ENCODE assay signal across 8 cellular contexts in the genomic region with DNA sequence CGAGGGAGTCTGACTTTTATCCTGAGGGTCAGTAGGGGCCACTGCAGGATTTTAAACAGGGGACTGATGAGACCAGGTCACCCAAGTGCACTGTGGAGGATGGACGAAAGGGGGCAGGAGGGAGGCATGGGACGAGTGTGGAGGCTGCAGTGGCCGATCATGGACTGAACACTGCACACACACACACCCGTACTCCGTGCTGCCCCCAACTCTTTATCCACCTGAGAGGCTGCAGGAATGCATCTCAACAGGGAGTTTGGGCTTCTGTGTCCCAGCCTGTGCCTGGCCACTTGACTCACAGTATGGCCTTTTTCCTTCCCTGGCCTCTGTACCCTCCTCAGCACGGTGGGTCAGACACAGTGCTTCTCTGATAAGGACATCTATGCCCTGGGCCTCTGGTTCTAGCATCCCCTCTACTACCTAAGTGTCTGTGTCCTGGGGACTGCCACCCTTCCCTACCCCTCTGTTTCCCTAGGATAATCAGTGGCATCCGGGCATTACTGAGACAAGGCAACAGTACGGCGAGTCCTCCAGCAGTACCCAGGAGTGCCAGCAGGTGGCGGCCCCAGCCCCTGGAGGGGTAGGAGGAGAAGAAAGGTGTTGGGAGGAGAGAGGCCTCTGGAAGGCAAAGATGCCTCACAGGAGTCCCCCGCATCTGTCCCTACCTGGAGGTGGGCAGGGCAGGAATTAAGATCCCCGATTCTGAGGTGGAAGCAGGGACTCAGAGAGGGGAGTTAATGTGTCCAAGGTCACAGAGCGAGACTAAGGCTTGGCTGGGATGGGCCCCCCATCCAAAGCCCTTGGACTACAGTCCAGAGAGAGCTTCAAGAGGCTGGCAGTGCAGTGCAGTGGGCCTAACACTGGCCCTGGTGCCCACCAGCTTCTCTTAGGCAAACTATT. TPM values are rescaled to one million over a fixed set of nuclear protein-coding genes. Genes with fewer than 3 reads are reported as not detected.
DNase-seq lines count a peak whose midpoint lies in the region; ATAC-seq and TF ChIP-seq lines count a peak whose summit lies in the region.

No MANE protein-coding gene starts in this region.

- ATAC-seq in HG02973 (IDR thresholded peaks at IDR 0.05; ENCODE audit: unreplicated experiment), result peak; percentile 65

- H3K36me3 ChIP-seq in liver (ENCODE audit: control insufficient read depth in 4 of 4, insufficient read depth in 3 of 4, low read depth in 1 of 4, low read length in 3 of 4), result no peaks in the 10 kb centered on the region

- H3K27me3 ChIP-seq in liver (ENCODE audit: control insufficient read depth in 4 of 4, insufficient read depth in 4 of 4, low read length in 3 of 4), result peaks cover 0 to 2% (median 0%) of the 10 kb centered on the region in 4 donors

- H3K9me3 ChIP-seq in liver (ENCODE audit: control insufficient read depth in 4 of 4, low read length in 3 of 4), result no peaks in the 10 kb centered on the region

- peak; percentile 90 to 93 for TF ChIP-seq RAD21 in liver (IDR thresholded peaks at IDR 0.05)

- no peak overlapping the region for H3K9ac ChIP-seq in liver (ENCODE audit: low read depth in 1 of 2, low read length in 2 of 2)

- H3K4me3 ChIP-seq in liver (ENCODE audit: low read depth in 1 of 3, low read length in 3 of 3), result no peak overlapping the region

- DNase-seq in NCI-H2081 (lab: John Stamatoyannopoulos, UW), result peak; percentile 40 to 56
- no peak for DNase-seq in NCI-H2081 treated with DMSO at 0.1 percent for 48 hours (lab: John Stamatoyannopoulos, UW)
- peak; percentile 62 for DNase-seq in NCI-H345 (lab: John Stamatoyannopoulos, UW)
- peak; percentile 51 to 66 for DNase-seq in activated CD4-positive, alpha-beta T cell treated with anti-CD3 and anti-CD28 coated beads for 4 hours
- DNase-seq in cerebellum (ENCODE audit: low spot score), result peak; percentile 89
- peak; percentile 52 to 72 (median 56) for DNase-seq in stimulated activated CD4-positive, alpha-beta T cell treated with anti-CD3 and anti-CD28 coated beads, TNF-alpha, amount 100 ng/mL, for 24 hours (ENCODE audit: low read depth in 3 of 3)

- peaks cover 0 to 4% (median 0%) of the 10 kb centered on the region in 4 donors for H3K4me1 ChIP-seq in liver (ENCODE audit: control insufficient read depth in 4 of 4, insufficient read depth in 4 of 4, low read length in 3 of 4)

- 50% methylated on average over 14 of the region's 14 CpGs for WGBS in liver

- TF ChIP-seq CTCF in liver (IDR thresholded peaks at IDR 0.05; ENCODE audit: low read depth, low read length, missing input control), result peak; percentile 94

- peak overlapping the region; percentile 60 to 74 for H3K27ac ChIP-seq in liver (ENCODE audit: low read depth in 1 of 2, low read length in 2 of 2)

TF ChIP-seq in liver, 16 proteins besides CTCF, POLR2A, EP300 and RAD21:
- TF ChIP-seq, protein P1, sequence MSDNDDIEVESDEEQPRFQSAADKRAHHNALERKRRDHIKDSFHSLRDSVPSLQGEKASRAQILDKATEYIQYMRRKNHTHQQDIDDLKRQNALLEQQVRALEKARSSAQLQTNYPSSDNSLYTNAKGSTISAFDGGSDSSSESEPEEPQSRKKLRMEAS (IDR thresholded peaks at IDR 0.05), result no peak
- TF ChIP-seq, protein P2, sequence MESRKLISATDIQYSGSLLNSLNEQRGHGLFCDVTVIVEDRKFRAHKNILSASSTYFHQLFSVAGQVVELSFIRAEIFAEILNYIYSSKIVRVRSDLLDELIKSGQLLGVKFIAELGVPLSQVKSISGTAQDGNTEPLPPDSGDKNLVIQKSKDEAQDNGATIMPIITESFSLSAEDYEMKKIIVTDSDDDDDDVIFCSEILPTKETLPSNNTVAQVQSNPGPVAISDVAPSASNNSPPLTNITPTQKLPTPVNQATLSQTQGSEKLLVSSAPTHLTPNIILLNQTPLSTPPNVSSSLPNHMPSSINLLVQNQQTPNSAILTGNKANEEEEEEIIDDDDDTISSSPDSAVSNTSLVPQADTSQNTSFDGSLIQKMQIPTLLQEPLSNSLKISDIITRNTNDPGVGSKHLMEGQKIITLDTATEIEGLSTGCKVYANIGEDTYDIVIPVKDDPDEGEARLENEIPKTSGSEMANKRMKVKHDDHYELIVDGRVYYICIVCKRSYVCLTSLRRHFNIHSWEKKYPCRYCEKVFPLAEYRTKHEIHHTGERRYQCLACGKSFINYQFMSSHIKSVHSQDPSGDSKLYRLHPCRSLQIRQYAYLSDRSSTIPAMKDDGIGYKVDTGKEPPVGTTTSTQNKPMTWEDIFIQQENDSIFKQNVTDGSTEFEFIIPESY (IDR thresholded peaks at IDR 0.05), result no peak
- TF ChIP-seq GABPA (IDR thresholded peaks at IDR 0.05 in 1 of 2, conservative IDR thresholded peaks at IDR 0.05 in 1 of 2), result no peak
- no peak for TF ChIP-seq TAF1 (conservative IDR thresholded peaks at IDR 0.05)

RNA-seq across cellular contexts. Expression of a gene that starts 5.1 kb away (rescaled TPM):
- total RNA-seq in cerebellum (not detected), liver (not detected)
- not detected for polyA plus RNA-seq in liver

RNA-seq across cellular contexts. Expression of a gene that starts 5.8 kb away (rescaled TPM):
- total RNA-seq in cerebellum (37.9 TPM), liver (10 to 100 TPM; 10.6 to 13.1 TPM)
- polyA plus RNA-seq in liver, result 1 to 10 TPM; 5.2 to 6.1 TPM

RNA-seq across cellular contexts. Expression of a gene that starts 28.4 kb away (rescaled TPM):
- total RNA-seq in cerebellum (5.9 TPM), liver (not detected)
- polyA plus RNA-seq in liver, result not detected
